ENCODE assay signal across 1 cellular context in the genomic region with DNA sequence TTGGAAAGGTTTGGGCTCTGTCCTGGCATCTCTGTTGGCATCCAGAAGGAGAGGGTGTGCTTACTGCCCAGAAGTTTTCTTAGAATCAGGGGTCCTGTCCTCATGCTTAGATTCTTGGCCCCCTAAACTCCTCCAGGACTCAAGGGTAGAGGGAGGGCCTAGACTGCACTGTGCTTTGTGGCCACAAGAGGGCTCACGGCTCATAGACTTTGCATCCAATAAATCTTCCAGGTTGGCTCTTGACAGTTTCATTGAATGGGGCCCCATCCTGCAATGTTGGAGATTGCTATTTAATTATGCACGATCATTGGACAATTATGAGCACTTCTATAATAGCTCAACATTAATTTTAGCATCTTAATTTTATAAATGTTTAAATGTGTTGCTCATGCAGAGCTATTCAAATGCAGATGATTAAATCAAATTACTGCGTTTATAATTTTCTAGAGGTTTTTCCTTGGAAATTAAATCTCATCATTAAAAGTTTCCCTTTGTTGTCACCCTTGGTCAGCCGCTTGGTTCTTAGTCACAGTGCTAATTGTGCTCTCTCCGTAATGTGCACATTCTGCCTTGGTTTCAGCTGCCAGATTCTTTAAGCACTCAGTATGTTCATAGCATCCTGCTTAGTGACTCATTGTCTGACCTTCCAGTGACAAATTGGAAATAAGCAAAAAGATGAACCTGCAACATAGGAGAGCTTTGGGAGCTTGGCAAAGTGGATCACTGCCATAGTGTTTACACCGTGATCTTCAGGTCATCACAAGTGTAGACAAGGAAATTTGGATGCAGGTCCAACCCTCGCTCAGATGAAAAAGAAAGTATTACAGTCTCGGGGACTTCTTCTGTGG.
TF ChIP-seq lines count a peak whose summit lies in the region.

No MANE protein-coding gene starts in this region.

TF ChIP-seq in HCT116, 20 proteins besides CTCF, POLR2A, EP300 and RAD21 (continued from another document):
- TF ChIP-seq, protein P1, sequence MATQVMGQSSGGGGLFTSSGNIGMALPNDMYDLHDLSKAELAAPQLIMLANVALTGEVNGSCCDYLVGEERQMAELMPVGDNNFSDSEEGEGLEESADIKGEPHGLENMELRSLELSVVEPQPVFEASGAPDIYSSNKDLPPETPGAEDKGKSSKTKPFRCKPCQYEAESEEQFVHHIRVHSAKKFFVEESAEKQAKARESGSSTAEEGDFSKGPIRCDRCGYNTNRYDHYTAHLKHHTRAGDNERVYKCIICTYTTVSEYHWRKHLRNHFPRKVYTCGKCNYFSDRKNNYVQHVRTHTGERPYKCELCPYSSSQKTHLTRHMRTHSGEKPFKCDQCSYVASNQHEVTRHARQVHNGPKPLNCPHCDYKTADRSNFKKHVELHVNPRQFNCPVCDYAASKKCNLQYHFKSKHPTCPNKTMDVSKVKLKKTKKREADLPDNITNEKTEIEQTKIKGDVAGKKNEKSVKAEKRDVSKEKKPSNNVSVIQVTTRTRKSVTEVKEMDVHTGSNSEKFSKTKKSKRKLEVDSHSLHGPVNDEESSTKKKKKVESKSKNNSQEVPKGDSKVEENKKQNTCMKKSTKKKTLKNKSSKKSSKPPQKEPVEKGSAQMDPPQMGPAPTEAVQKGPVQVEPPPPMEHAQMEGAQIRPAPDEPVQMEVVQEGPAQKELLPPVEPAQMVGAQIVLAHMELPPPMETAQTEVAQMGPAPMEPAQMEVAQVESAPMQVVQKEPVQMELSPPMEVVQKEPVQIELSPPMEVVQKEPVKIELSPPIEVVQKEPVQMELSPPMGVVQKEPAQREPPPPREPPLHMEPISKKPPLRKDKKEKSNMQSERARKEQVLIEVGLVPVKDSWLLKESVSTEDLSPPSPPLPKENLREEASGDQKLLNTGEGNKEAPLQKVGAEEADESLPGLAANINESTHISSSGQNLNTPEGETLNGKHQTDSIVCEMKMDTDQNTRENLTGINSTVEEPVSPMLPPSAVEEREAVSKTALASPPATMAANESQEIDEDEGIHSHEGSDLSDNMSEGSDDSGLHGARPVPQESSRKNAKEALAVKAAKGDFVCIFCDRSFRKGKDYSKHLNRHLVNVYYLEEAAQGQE (IDR thresholded peaks at IDR 0.05; ENCODE audit: low read depth): no peak
- TF ChIP-seq YY1 (IDR thresholded peaks at IDR 0.05; ENCODE audit: extremely low read depth, insufficient replicate concordance, low read depth, low read length) (peak; percentile 7), FOSL1 (IDR thresholded peaks at IDR 0.05; ENCODE audit: low read depth) (no peak)
